In the genomic region with DNA sequence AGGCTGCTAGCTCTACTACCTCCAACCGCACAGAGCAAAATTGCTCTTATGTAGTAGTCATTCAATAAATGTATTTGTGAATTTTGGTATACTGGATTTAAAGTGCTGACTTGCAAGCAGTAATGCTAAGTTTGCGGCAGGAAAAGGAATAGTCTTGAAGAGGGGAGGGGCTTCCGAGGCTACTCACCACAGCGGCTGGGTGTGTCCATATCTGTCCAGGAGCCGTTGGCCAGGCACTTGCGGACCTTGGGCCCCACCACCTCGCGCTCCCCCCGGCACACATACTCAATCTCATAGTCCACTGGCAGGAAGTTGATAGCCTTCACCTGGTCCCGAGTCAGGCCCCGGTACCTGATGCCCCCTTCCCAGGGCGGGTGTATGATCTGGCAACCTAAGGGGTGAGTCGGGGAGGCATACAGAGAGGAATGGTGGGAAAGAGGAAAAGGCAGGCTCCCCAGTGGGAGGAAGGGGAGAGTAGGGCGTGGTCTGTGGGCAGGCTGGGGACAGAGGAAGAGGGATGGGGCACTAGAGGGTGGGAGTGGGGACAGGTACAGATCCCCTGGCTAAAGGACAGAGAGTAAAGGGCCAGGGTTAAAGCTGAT, we compare ENCODE assay signal across 10 cellular contexts. TPM values are rescaled to one million over a fixed set of nuclear protein-coding genes. Genes with fewer than 3 reads are reported as not detected.
DNase-seq lines count a peak whose midpoint lies in the region; ATAC-seq and TF ChIP-seq lines count a peak whose summit lies in the region.
"Had no signal": no experiment of that assay in that cellular context is flagged by ENCODE, and none has a peak within 500 bp of the region (broad histone marks: within the 10 kb centered on the region; RNA-seq: fewer than 3 reads in every experiment).

No MANE protein-coding gene starts in this region.

- H3K36me3 Mint-ChIP-seq in activated CD8-positive, alpha-beta memory T cell treated with anti-CD3 and anti-CD28 coated beads, Interleukin-2, amount 10 ng/mL, durations not matched to agents 7 days and 5 days, result no peaks in the 10 kb centered on the region
- H3K36me3 Mint-ChIP-seq in WTC11, result no peaks in the 10 kb centered on the region

- H3K9ac ChIP-seq in smooth muscle cell (ENCODE audit: low read depth), result no peak overlapping the region

- peaks cover 48% of the 10 kb centered on the region for H3K27me3 Mint-ChIP-seq in activated CD8-positive, alpha-beta memory T cell treated with anti-CD3 and anti-CD28 coated beads, Interleukin-2, amount 10 ng/mL, durations not matched to agents 7 days and 5 days
- no peaks in the 10 kb centered on the region for H3K27me3 Mint-ChIP-seq in WTC11 (ENCODE audit: low read depth)

- H3K27ac ChIP-seq in smooth muscle cell (ENCODE audit: low read depth), result no peak overlapping the region

- peaks cover 24% of the 10 kb centered on the region for H3K4me1 ChIP-seq in smooth muscle cell (ENCODE audit: low read depth)

- H4K20me1 ChIP-seq in smooth muscle cell (ENCODE audit: low read depth), result peaks cover 24% of the 10 kb centered on the region

- no peaks in the 10 kb centered on the region for H3F3A ChIP-seq in smooth muscle cell (ENCODE audit: low read depth)

- no peaks in the 10 kb centered on the region for H3K27me3 ChIP-seq in smooth muscle cell (ENCODE audit: low read depth)

- H3K4me1 Mint-ChIP-seq in activated CD8-positive, alpha-beta memory T cell treated with anti-CD3 and anti-CD28 coated beads, Interleukin-2, amount 10 ng/mL, durations not matched to agents 7 days and 5 days, result peaks cover 29% of the 10 kb centered on the region
- H3K4me1 Mint-ChIP-seq in WTC11, result peaks cover 66% of the 10 kb centered on the region

- no peak overlapping the region for H2AFZ ChIP-seq in smooth muscle cell (ENCODE audit: low read depth)

- TF ChIP-seq CTCF in WTC11 (IDR thresholded peaks at IDR 0.05) (no peak), fibroblast of mammary gland (conservative IDR thresholded peaks at IDR 0.05; ENCODE audit: control insufficient read depth, insufficient read depth, low read depth, low read length) (no peak), smooth muscle cell (IDR thresholded peaks at IDR 0.05; ENCODE audit: borderline replicate concordance, insufficient read depth, poor library complexity, severe bottlenecking) (no peak)

- H3K9me3 Mint-ChIP-seq in activated CD8-positive, alpha-beta memory T cell treated with anti-CD3 and anti-CD28 coated beads, Interleukin-2, amount 10 ng/mL, durations not matched to agents 7 days and 5 days (ENCODE audit: low read depth), result no peaks in the 10 kb centered on the region
- H3K9me3 Mint-ChIP-seq in WTC11, result no peaks in the 10 kb centered on the region

- H3K27ac Mint-ChIP-seq in activated CD8-positive, alpha-beta memory T cell treated with anti-CD3 and anti-CD28 coated beads, Interleukin-2, amount 10 ng/mL, durations not matched to agents 7 days and 5 days, result no peak overlapping the region
- H3K27ac Mint-ChIP-seq in WTC11, result no peak overlapping the region; the same call in 1 of the 2 replicates

- H3K4me2 ChIP-seq in smooth muscle cell, result peak overlapping the region; percentile 91

- peaks cover 6% of the 10 kb centered on the region for H3K79me2 ChIP-seq in smooth muscle cell (ENCODE audit: low read depth)

- no peaks in the 10 kb centered on the region for H3K9me3 ChIP-seq in smooth muscle cell (replicated peaks; ENCODE audit: low read depth)

- H3K4me3 ChIP-seq in fibroblast of mammary gland (ENCODE audit: control insufficient read depth, low read depth, low read length), result peak overlapping the region; percentile 60
- peak overlapping the region; percentile 89 for H3K4me3 ChIP-seq in smooth muscle cell

- H3K36me3 ChIP-seq in smooth muscle cell (ENCODE audit: low read depth), result no peaks in the 10 kb centered on the region

- no peak for ATAC-seq in activated CD8-positive, alpha-beta memory T cell treated with anti-CD3 and anti-CD28 coated beads, Interleukin-2, amount 10 ng/mL, durations not matched to agents 7 days and 5 days
- peak; percentile 2 for ATAC-seq in WTC11
- ATAC-seq in GM19328 (IDR thresholded peaks at IDR 0.05; ENCODE audit: unreplicated experiment), result no peak

- H3K4me3 Mint-ChIP-seq in activated CD8-positive, alpha-beta memory T cell treated with anti-CD3 and anti-CD28 coated beads, Interleukin-2, amount 10 ng/mL, durations not matched to agents 7 days and 5 days, result peak overlapping the region; percentile 76
- peak overlapping the region; percentile 87 for H3K4me3 Mint-ChIP-seq in WTC11

- CTCF ChIA-PET in activated CD8-positive, alpha-beta memory T cell treated with anti-CD3 and anti-CD28 coated beads, Interleukin-2, amount 10 ng/mL, durations not matched to agents 7 days and 5 days (lab: Charles Lee), result interaction anchor here (1.9 to 3.7 kb wide), 2 partner anchors 19 to 22 kb away, joined by 8 to 19 read pairs; no protein-coding TSS in a partner anchor
- CTCF ChIA-PET in WTC11 (lab: Charles Lee), result interaction anchor here (2.5 to 4.4 kb wide), 2 partner anchors 18 to 23 kb away, joined by 10 to 28 read pairs; no protein-coding TSS in a partner anchor

- no peak for DNase-seq in activated CD8-positive, alpha-beta memory T cell treated with anti-CD3 and anti-CD28 coated beads, Interleukin-2, amount 10 ng/mL, durations not matched to agents 7 days and 5 days
- DNase-seq in activated CD8-positive, alpha-beta memory T cell treated with anti-CD3 and anti-CD28 coated beads, Interleukin-2, amount 50 U/mL, for 4 hours, result no peak
- DNase-seq in WTC11 (ENCODE audit: low spot score) (peak; percentile 36), fibroblast of mammary gland (ENCODE audit: low read depth) (no peak), smooth muscle cell (lab: John Stamatoyannopoulos, UW; ENCODE audit: unreplicated experiment) (no peak), NCI-H2081 treated with DMSO at 0.1 percent for 48 hours (lab: John Stamatoyannopoulos, UW) (no peak), NCI-H446 treated with DMSO at 0.1 percent for 48 hours (lab: John Stamatoyannopoulos, UW) (no peak)
- DNase-seq: kidney glomerular epithelial cell, NCI-H1092 had no signal

- POLR2A ChIA-PET in WTC11 (lab: Charles Lee), result no interaction called here

- WGBS in smooth muscle cell (ENCODE audit: low lambda C conversion rate), result 14% methylated on average over 14 of the region's 14 CpGs

TF ChIP-seq in WTC11, 78 proteins besides CTCF, POLR2A, EP300 and RAD21:
- 0 out of 2 replicates have a peak, but pooled peaks have one; percentile 45 for TF ChIP-seq ARID4B (CRISPR knock-in tag; IDR thresholded peaks at IDR 0.05; ENCODE audit: borderline replicate concordance)
- TF ChIP-seq HMGA2 (CRISPR knock-in tag; IDR thresholded peaks at IDR 0.05), result no peak
- peak; percentile 48; the same call in 1 of the 2 replicates for TF ChIP-seq SP1 (CRISPR knock-in tag; conservative IDR thresholded peaks at IDR 0.05)
- no peak for TF ChIP-seq CBFB (CRISPR knock-in tag; IDR thresholded peaks at IDR 0.05; ENCODE audit: low read depth)
- peak; percentile 34; the same call in 1 of the 2 replicates for TF ChIP-seq TEAD1 (CRISPR knock-in tag; IDR thresholded peaks at IDR 0.05)

RNA-seq across cellular contexts. Expression of gene GABBR1, which starts 1.7 kb away (rescaled TPM):
- total RNA-seq in activated CD8-positive, alpha-beta memory T cell treated with anti-CD3 and anti-CD28 coated beads, Interleukin-2, amount 10 ng/mL, durations not matched to agents 7 days and 5 days, result 1 to 10 TPM; 6.0 to 8.1 TPM
- total RNA-seq in WTC11 (2021), result 82.5 to 107 TPM (median 83.0 TPM) in 3 replicates
- total RNA-seq in smooth muscle cell, result 26.0 and 43.9 TPM in 2 replicates
- 13.2 and 24.0 TPM in 2 replicates for polyA plus RNA-seq in smooth muscle cell

RNA-seq across cellular contexts. Expression of gene MOG, which starts 25.6 kb away (rescaled TPM):
- not detected for total RNA-seq in activated CD8-positive, alpha-beta memory T cell treated with anti-CD3 and anti-CD28 coated beads, Interleukin-2, amount 10 ng/mL, durations not matched to agents 7 days and 5 days
- total RNA-seq in WTC11 (2021) (0.55 to 1.2 TPM (median 0.57 TPM) in 3 replicates), smooth muscle cell (not detected in 2 replicates)
- polyA plus RNA-seq in smooth muscle cell, result not detected in 2 replicates

RNA-seq across cellular contexts. Expression of gene OR2H2, which starts 46.4 kb away (rescaled TPM):
- not detected for total RNA-seq in activated CD8-positive, alpha-beta memory T cell treated with anti-CD3 and anti-CD28 coated beads, Interleukin-2, amount 10 ng/mL, durations not matched to agents 7 days and 5 days
- total RNA-seq in WTC11 (2021), result not detected in 3 replicates
- total RNA-seq in smooth muscle cell, result not detected in 2 replicates
- polyA plus RNA-seq in smooth muscle cell, result 0.19 TPM in 1 of 2 replicates, not detected in the other

RNA-seq across cellular contexts. Expression of gene ZFP57, which starts 49.6 kb away (rescaled TPM):
- total RNA-seq in activated CD8-positive, alpha-beta memory T cell treated with anti-CD3 and anti-CD28 coated beads, Interleukin-2, amount 10 ng/mL, durations not matched to agents 7 days and 5 days, result 10 to 100 TPM; 14.1 to 16.1 TPM
- total RNA-seq in WTC11 (2021) (6.0 to 6.4 TPM (median 6.2 TPM) in 3 replicates), smooth muscle cell (not detected in 2 replicates)
- polyA plus RNA-seq in smooth muscle cell, result 0.38 TPM in 1 of 2 replicates, not detected in the other
